15 cellular contexts compared by ENCODE assay signal in the genomic region with DNA sequence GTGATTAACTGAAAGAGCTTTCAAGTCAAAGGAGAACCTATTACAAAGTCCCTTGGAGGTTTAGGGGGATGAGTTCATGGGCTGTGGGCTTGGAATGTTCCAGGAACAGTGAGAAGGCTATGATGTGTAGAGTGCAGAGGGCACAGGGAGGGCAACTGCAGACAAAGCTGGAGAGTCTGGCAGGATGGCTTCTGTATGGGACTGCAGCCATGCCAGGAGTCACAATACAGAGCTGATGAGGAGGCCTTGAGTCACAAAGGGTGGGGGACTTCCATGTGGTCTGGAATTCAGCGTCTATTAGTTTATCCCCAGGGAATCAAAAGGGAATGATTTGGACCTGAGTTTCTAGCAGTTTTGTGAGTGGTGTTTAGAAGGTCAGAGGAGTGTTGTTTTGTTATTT. TPM values are rescaled to one million over a fixed set of nuclear protein-coding genes. Genes with fewer than 3 reads are reported as not detected.
A peak's percentile ranks its signal among the peaks of the same experiment; 100 is the strongest.
DNase-seq lines count a peak whose midpoint lies in the region; ATAC-seq and TF ChIP-seq lines count a peak whose summit lies in the region.
"Had no signal": no experiment of that assay in that cellular context is flagged by ENCODE, and none has a peak within 500 bp of the region (broad histone marks: within the 10 kb centered on the region; RNA-seq: fewer than 3 reads in every experiment).

No MANE protein-coding gene starts in this region.

- TF ChIP-seq CTCF in AG04450 (IDR thresholded peaks at IDR 0.05; ENCODE audit: low read depth, low read length) (no peak), choroid plexus epithelial cell (conservative IDR thresholded peaks at IDR 0.05; ENCODE audit: low read depth, low read length) (no peak), lower lobe of right lung (IDR thresholded peaks at IDR 0.05) (no peak)

- no peak for DNase-seq in AG04450 (ENCODE audit: low read depth, low spot score)
- DNase-seq in HT-29 (ENCODE audit: low spot score): peak; percentile 39
- peak; percentile 52 for DNase-seq in choroid plexus epithelial cell (ENCODE audit: low read depth)
- DNase-seq in lower lobe of right lung: no peak
- DNase-seq in CD1c-positive myeloid dendritic cell (ENCODE audit: extremely low spot score): no peak
- no peak for DNase-seq in HUDEP-2 (lab: John Stamatoyannopoulos, UW; ENCODE audit: unreplicated experiment in 76 of 76)
- DNase-seq: activated CD4-positive, alpha-beta T cell treated with anti-CD3 and anti-CD28 coated beads, Interleukin-2, amount 10 ng/mL, durations not matched to agents 24 days and 14 days; activated naive CD4-positive, alpha-beta T cell; NCI-H510A treated with DMSO at 0.1 percent for 48 hours; nucleus accumbens; SIG-M5; stimulated activated CD4-positive, alpha-beta T cell treated with anti-CD3 and anti-CD28 coated beads, Interleukin-2, amount 100 ng/mL, for 24 hours; stimulated activated naive CD4-positive, alpha-beta T cell treated with Interleukin-2 at 50 U/mL for 16 hours had no signal

- intact Hi-C loops in lower lobe of right lung (cut with DNase I): no loop called here

- H3K9me3 ChIP-seq in AG04450 (ENCODE audit: control insufficient read depth, insufficient read depth, low read length) (peaks cover 7% of the 10 kb centered on the region; the same call in 1 of the 2 replicates), lower lobe of right lung (no peaks in the 10 kb centered on the region)

- H3K27me3 ChIP-seq in AG04450 (ENCODE audit: control insufficient read depth, insufficient read depth, low read length) (no peaks in the 10 kb centered on the region), lower lobe of right lung (ENCODE audit: low read depth) (no peaks in the 10 kb centered on the region)

- no peak overlapping the region for H3K4me3 ChIP-seq in AG04450 (ENCODE audit: low read depth, low read length)
- H3K4me3 ChIP-seq in choroid plexus epithelial cell (ENCODE audit: low read depth, low read length): no peak overlapping the region
- H3K4me3 ChIP-seq in lower lobe of right lung: no peak overlapping the region

- H3K4me1 ChIP-seq in lower lobe of right lung: no peaks in the 10 kb centered on the region

- peak overlapping the region; percentile 34 for H3K27ac ChIP-seq in AG04450 (ENCODE audit: low read depth, low read length)
- no peak overlapping the region for H3K27ac ChIP-seq in lower lobe of right lung

- ATAC-seq in lower lobe of right lung (peak; percentile 51 to 59), GM21737 (IDR thresholded peaks at IDR 0.05; ENCODE audit: unreplicated experiment) (no peak), GM21515 (IDR thresholded peaks at IDR 0.05; ENCODE audit: unreplicated experiment) (no peak)

- CTCF ChIA-PET in AG04450 (lab: Charles Lee): interaction anchor here (1.1 to 1.9 kb wide), 2 partner anchors 10 to 181 kb away, joined by 4 to 5 read pairs; no protein-coding TSS in a partner anchor

- POLR2A ChIA-PET in AG04450 (lab: Yijun Ruan, JAX): interaction anchor here (2.6 kb wide), 1 partner anchor 31 kb away, joined by 10 read pairs; no protein-coding TSS in a partner anchor

- H3K36me3 ChIP-seq in lower lobe of right lung: no peaks in the 10 kb centered on the region

RNA-seq across cellular contexts. Expression of a gene that starts 14.4 kb away (rescaled TPM):
- polyA plus RNA-seq in AG04450 (2011; rRNA removed): 34.6 and 35.2 TPM in 2 replicates
- polyA minus RNA-seq in AG04450 (2011; rRNA and poly(A)+ RNA removed): 36.9 and 41.7 TPM in 2 replicates
- total RNA-seq in HT-29 (2014; rRNA removed; shearing (Covaris generic)): 0.15 and 0.23 TPM in 2 replicates
- total RNA-seq in lower lobe of right lung: 56.3 TPM
- total RNA-seq: activated CD4-positive, alpha-beta T cell treated with anti-CD3 and anti-CD28 coated beads, Interleukin-2, amount 10 ng/mL, durations not matched to agents 24 days and 14 days had no signal

Comparison
In these comparisons a context has a peak if more than half of its experiments do, and no peak if none do; other contexts are left out.
1. DNase-seq: peak in HT-29 (single experiment) and choroid plexus epithelial cell (single experiment); none in AG04450 (single experiment), lower lobe of right lung (single experiment), CD1c-positive myeloid dendritic cell (single experiment) and HUDEP-2 (0 of 76).
2. ATAC-seq: peak in lower lobe of right lung (2 of 2); none in GM21737 (single experiment) and GM21515 (single experiment).
3. RNA of a gene that starts 14.4 kb away (total RNA-seq): 56.3 TPM in lower lobe of right lung (single experiment); 0.15 to 0.23 TPM in HT-29; every median in the first group is over 10 times any median in the second.